Comparison of ENCODE assay signal across 13 cellular contexts in genomic region chr1:154759196-154759595, GRCh38.
DNase-seq lines count a peak whose midpoint lies in the region; ATAC-seq lines count a peak whose summit lies in the region.
"Had no signal": no experiment of that assay in that cellular context is flagged by ENCODE, and none has a peak within 500 bp of the region (broad histone marks: within the 10 kb centered on the region; RNA-seq: fewer than 3 reads in every experiment).

No MANE protein-coding gene starts in this region.

- H3K27me3 Mint-ChIP-seq in T-cell, result peaks cover 0 to 11% of the 10 kb centered on the region in 2 donors
- peaks cover 18 to 51% of the 10 kb centered on the region in 2 donors for H3K27me3 Mint-ChIP-seq in effector memory CD8-positive, alpha-beta T cell

- peak overlapping the region in 2 of 3 donors; percentile 37 to 62 for H3K4me3 Mint-ChIP-seq in T-cell
- peak overlapping the region in 1 of 2 donors; percentile 55 for H3K4me3 Mint-ChIP-seq in effector memory CD8-positive, alpha-beta T cell
- H3K4me3 Mint-ChIP-seq: activated B cell treated with CpG ODN at 0.5 μM for 24 hours; dendritic cell treated with granulocyte-macrophage colony-stimulating factor and Interleukin-4, amounts not matched to agents 40 ng/mL and 50 ng/mL, for 4 days had no signal

- H3K36me3 Mint-ChIP-seq in T-cell, result no peaks in the 10 kb centered on the region
- no peaks in the 10 kb centered on the region for H3K36me3 Mint-ChIP-seq in effector memory CD8-positive, alpha-beta T cell (ENCODE audit: insufficient read depth)

- H3K27ac Mint-ChIP-seq in T-cell, result peak overlapping the region; percentile 70 to 78
- H3K27ac Mint-ChIP-seq in effector memory CD8-positive, alpha-beta T cell, result no peak overlapping the region
- H3K27ac Mint-ChIP-seq: activated B cell treated with CpG ODN at 0.5 μM for 24 hours; dendritic cell treated with granulocyte-macrophage colony-stimulating factor and Interleukin-4, amounts not matched to agents 40 ng/mL and 50 ng/mL, for 4 days had no signal

- POLR2A ChIA-PET in T-cell (lab: Charles Lee), result interaction anchor here in 1 of 2 donors (0.5 to 1.0 kb wide), 2 partner anchors 32 to 1188 kb away, joined by 4 to 6 read pairs; no protein-coding TSS in a partner anchor

- DNase-seq in T-cell (peak in 30 of 34 experiments; percentile 19 to 67 (median 42)), activated T-cell treated with anti-CD3 and anti-CD28 coated beads for 1 hour (ENCODE audit: low read depth) (peak; percentile 20), NOMO-1 (lab: John Stamatoyannopoulos, UW; ENCODE audit: unreplicated experiment in 2 of 2) (no peak), putamen (ENCODE audit: low spot score) (no peak)
- DNase-seq in effector memory CD8-positive, alpha-beta T cell, result no peak
- DNase-seq in stimulated activated CD8-positive, alpha-beta memory T cell treated with anti-CD3 and anti-CD28 coated beads, Interleukin-15, amount 100 ng/mL, for 1 hour (ENCODE audit: low read depth), result peak; percentile 17
- DNase-seq: activated B cell treated with CpG ODN at 0.5 μM for 24 hours, glutamatergic neuron, midbrain, NCI-H187 had no signal

- H3K4me1 Mint-ChIP-seq in T-cell, result peaks cover 37 to 41% (median 37%) of the 10 kb centered on the region in 3 donors
- H3K4me1 Mint-ChIP-seq in effector memory CD8-positive, alpha-beta T cell (ENCODE audit: low read depth in 2 of 2), result peaks cover 7 to 8% of the 10 kb centered on the region in 2 donors
- H3K4me1 Mint-ChIP-seq: activated B cell treated with CpG ODN at 0.5 μM for 24 hours had no signal

- H3K9me3 Mint-ChIP-seq in T-cell, result no peaks in the 10 kb centered on the region
- H3K9me3 Mint-ChIP-seq in effector memory CD8-positive, alpha-beta T cell, result no peaks in the 10 kb centered on the region
- H3K9me3 Mint-ChIP-seq: activated B cell treated with CpG ODN at 0.5 μM for 24 hours had no signal

- ATAC-seq in T-cell (replicated peaks in 1 of 4) (peak; percentile 49 to 72 (median 58)), HG03521 (IDR thresholded peaks at IDR 0.05; ENCODE audit: unreplicated experiment) (no peak), HG03039 (IDR thresholded peaks at IDR 0.05; ENCODE audit: unreplicated experiment) (no peak)
- ATAC-seq in effector memory CD8-positive, alpha-beta T cell (replicated peaks), result peak; percentile 35

- CTCF ChIA-PET in T-cell (lab: Charles Lee), result interaction anchor here (2.1 to 3.7 kb wide), 2 partner anchors 199 kb away, joined by 10 to 19 read pairs; no protein-coding TSS in a partner anchor

Comparison
In these comparisons a context has a peak if more than half of its experiments do, and no peak if none do; other contexts are left out.
1. ATAC-seq: peak in T-cell (4 of 4) and effector memory CD8-positive, alpha-beta T cell (single experiment); none in HG03521 (single experiment) and HG03039 (single experiment).
2. DNase-seq: peak in T-cell (30 of 34), activated T-cell treated with anti-CD3 and anti-CD28 coated beads for 1 hour (single experiment) and stimulated activated CD8-positive, alpha-beta memory T cell treated with anti-CD3 and anti-CD28 coated beads, Interleukin-15, amount 100 ng/mL, for 1 hour (single experiment); none in effector memory CD8-positive, alpha-beta T cell (0 of 3), NOMO-1 (0 of 2) and putamen (single experiment).
3. H3K27ac Mint-ChIP-seq: peak in T-cell (2 of 2); none in effector memory CD8-positive, alpha-beta T cell (0 of 2).